Comparison of ENCODE assay signal across 13 cellular contexts in genomic region chr16:57591870-57592485, GRCh38. TPM values are rescaled to one million over a fixed set of nuclear protein-coding genes. Genes with fewer than 3 reads are reported as not detected.
DNase-seq lines count a peak whose midpoint lies in the region; ATAC-seq and TF ChIP-seq lines count a peak whose summit lies in the region.
"Had no signal": no experiment of that assay in that cellular context is flagged by ENCODE, and none has a peak within 500 bp of the region (broad histone marks: within the 10 kb centered on the region; RNA-seq: fewer than 3 reads in every experiment).

No MANE protein-coding gene starts in this region.

- POLR2A ChIA-PET in SK-N-SH (lab: Yijun Ruan, JAX) = interaction anchor here (0.6 kb wide), 1 partner anchor 9 kb away, joined by 4 read pairs; no protein-coding TSS in a partner anchor

- CTCF ChIA-PET in activated naive CD4-positive, alpha-beta T cell treated with anti-CD3 and anti-CD28 coated beads, Interleukin-2, amount 10 ng/mL, durations not matched to agents 7 days and 5 days (lab: Charles Lee) = interaction anchor here (0.7 to 8.0 kb wide), 12 partner anchors 9 to 165 kb away, joined by 3 to 133 read pairs (median 10); no protein-coding TSS in a partner anchor
- CTCF ChIA-PET in mammary epithelial cell (lab: Charles Lee; ENCODE audit: low non-redundant PET) (no interaction called here), SK-N-SH (lab: Yijun Ruan, JAX) (interaction anchor here (0.9 to 8.3 kb wide), 15 partner anchors 9 to 179 kb away, joined by 3 to 116 read pairs (median 7); partner anchors contain the start of gene ADGRG1)

- in situ Hi-C loops in mammary epithelial cell (cut with MboI; ENCODE audit: low sequenced_read_pairs in 2 of 2) = loop anchor here in 1 of 2 donors (5.0 to 25.0 kb wide), 4 partner anchors 55 to 420 kb away; partner anchors contain the start of genes USB1 and ZNF319

- no peaks in the 10 kb centered on the region for H3K27me3 ChIP-seq in vagina
- no peaks in the 10 kb centered on the region for H3K27me3 ChIP-seq in mammary epithelial cell (ENCODE audit: insufficient read depth, low read length)
- H3K27me3 ChIP-seq in SK-N-SH (ENCODE audit: insufficient read depth) = no peaks in the 10 kb centered on the region
- H3K27me3 ChIP-seq: pancreas had no signal

- peaks cover 55% of the 10 kb centered on the region for H3K4me1 Mint-ChIP-seq in activated naive CD4-positive, alpha-beta T cell treated with anti-CD3 and anti-CD28 coated beads, Interleukin-2, amount 10 ng/mL, durations not matched to agents 7 days and 5 days
- H3K4me1 Mint-ChIP-seq in T-helper 17 cell (peaks cover 27% of the 10 kb centered on the region), endothelial cell (ENCODE audit: unreplicated experiment) (peaks cover 9% of the 10 kb centered on the region)

- H4K20me1 ChIP-seq in mammary epithelial cell (ENCODE audit: insufficient read depth, low read length) (no peaks in the 10 kb centered on the region), SK-N-SH (ENCODE audit: insufficient read depth) (no peaks in the 10 kb centered on the region)

- TF ChIP-seq CTCF in endothelial cell (IDR thresholded peaks at IDR 0.05; ENCODE audit: unreplicated experiment) (no peak), vagina (IDR thresholded peaks at IDR 0.05) (no peak), mammary epithelial cell (conservative IDR thresholded peaks at IDR 0.05 in 1 of 2, IDR thresholded peaks at IDR 0.05 in 1 of 2; ENCODE audit: extremely low read depth in 1 of 2, insufficient read depth in 1 of 2, low read depth in 1 of 2, low read length in 2 of 2) (no peak), SK-N-SH (IDR thresholded peaks at IDR 0.05) (no peak)

- no peaks in the 10 kb centered on the region for H3K9me3 ChIP-seq in T-helper 17 cell (ENCODE audit: control insufficient read depth, low read length, poor library complexity, severe bottlenecking)
- no peaks in the 10 kb centered on the region for H3K9me3 ChIP-seq in vagina
- peaks cover 4% of the 10 kb centered on the region for H3K9me3 ChIP-seq in mammary epithelial cell (replicated peaks; ENCODE audit: insufficient read depth, low read length)
- H3K9me3 ChIP-seq in SK-N-SH = no peaks in the 10 kb centered on the region
- H3K9me3 ChIP-seq: pancreas had no signal

- H3F3A ChIP-seq in SK-N-SH (replicated peaks; ENCODE audit: insufficient read depth) = no peaks in the 10 kb centered on the region

- H3K4me3 Mint-ChIP-seq in activated naive CD4-positive, alpha-beta T cell treated with anti-CD3 and anti-CD28 coated beads, Interleukin-2, amount 10 ng/mL, durations not matched to agents 7 days and 5 days = peak overlapping the region; percentile 6
- H3K4me3 Mint-ChIP-seq in T-helper 17 cell = peak overlapping the region; percentile 74
- H3K4me3 Mint-ChIP-seq in endothelial cell (ENCODE audit: unreplicated experiment) = peak overlapping the region; percentile 1

- 74% methylated on average over 7 of the region's 7 CpGs for WGBS in mammary epithelial cell (ENCODE audit: low coverage, missing lambda C conversion rate)
- WGBS in SK-N-SH (ENCODE audit: low lambda C conversion rate) = 55% methylated on average over 7 of the region's 7 CpGs

- no peak for TF ChIP-seq RAD21 in SK-N-SH (IDR thresholded peaks at IDR 0.05; ENCODE audit: low read length)

- no peaks in the 10 kb centered on the region for H3K9me2 ChIP-seq in SK-N-SH

- H2AFZ ChIP-seq in mammary epithelial cell (ENCODE audit: low read depth, low read length) = no peak overlapping the region
- H2AFZ ChIP-seq in SK-N-SH (ENCODE audit: low read depth) = no peak overlapping the region

- H3K79me2 ChIP-seq in mammary epithelial cell (ENCODE audit: insufficient read depth, low read length) = no peaks in the 10 kb centered on the region
- H3K79me2 ChIP-seq in SK-N-SH (ENCODE audit: insufficient read depth) = no peaks in the 10 kb centered on the region

- H3K27me3 Mint-ChIP-seq in activated naive CD4-positive, alpha-beta T cell treated with anti-CD3 and anti-CD28 coated beads, Interleukin-2, amount 10 ng/mL, durations not matched to agents 7 days and 5 days = peaks cover 19% of the 10 kb centered on the region
- no peaks in the 10 kb centered on the region for H3K27me3 Mint-ChIP-seq in T-helper 17 cell
- H3K27me3 Mint-ChIP-seq in endothelial cell (ENCODE audit: unreplicated experiment) = peaks cover 3% of the 10 kb centered on the region

- H3K4me2 ChIP-seq in mammary epithelial cell (ENCODE audit: insufficient read depth, low read depth, low read length) = no peak overlapping the region
- H3K4me2 ChIP-seq in SK-N-SH = no peak overlapping the region

- TF ChIP-seq EP300 in SK-N-SH (IDR thresholded peaks at IDR 0.05; ENCODE audit: borderline replicate concordance in 1 of 2, low read depth in 1 of 2, low read length in 1 of 2) = no peak

- intact Hi-C loops in vagina (cut with DNase I) (loop anchor here (5.0 to 10.0 kb wide), 2 partner anchors 55 to 413 kb away; partner anchors contain the start of genes USB1 and ZNF319), mammary epithelial cell (cut with micrococcal nuclease) (loop anchor here (1.0 to 5.0 kb wide), 7 partner anchors 31 to 405 kb away; partner anchors contain the start of gene KATNB1)

- H3K36me3 ChIP-seq in vagina (no peaks in the 10 kb centered on the region), mammary epithelial cell (ENCODE audit: insufficient read depth, low read length) (no peaks in the 10 kb centered on the region), SK-N-SH (replicated peaks in 1 of 2; ENCODE audit: control insufficient read depth in 1 of 2, insufficient read depth in 2 of 2, low read length in 1 of 2) (no peaks in the 10 kb centered on the region)
- H3K36me3 ChIP-seq: esophagus muscularis mucosa, HAP-1, pancreas, WERI-Rb-1 had no signal

- no peak for ATAC-seq in T-helper 17 cell
- no peak for ATAC-seq in GM21526 (IDR thresholded peaks at IDR 0.05; ENCODE audit: low FRiP score, unreplicated experiment)

- peak overlapping the region; percentile 87 for H3K27ac Mint-ChIP-seq in activated naive CD4-positive, alpha-beta T cell treated with anti-CD3 and anti-CD28 coated beads, Interleukin-2, amount 10 ng/mL, durations not matched to agents 7 days and 5 days
- H3K27ac Mint-ChIP-seq in T-helper 17 cell (peak overlapping the region; percentile 14), endothelial cell (ENCODE audit: unreplicated experiment) (no peak overlapping the region)

- dilution Hi-C loops in mammary epithelial cell (cut with HindIII; ENCODE audit: low sequenced_read_pairs) = loop anchor here (5.0 kb wide), 1 partner anchor 50 kb away; no protein-coding TSS in a partner anchor

- H3K4me3 ChIP-seq in vagina = no peak overlapping the region
- H3K4me3 ChIP-seq in mammary epithelial cell (replicated peaks in 1 of 3; ENCODE audit: insufficient read depth in 1 of 3, low read depth in 2 of 3, low read length in 3 of 3) = no peak overlapping the region
- H3K4me3 ChIP-seq in SK-N-SH (ENCODE audit: low read depth in 2 of 2, low read length in 1 of 2) = no peak overlapping the region
- H3K4me3 ChIP-seq: esophagus muscularis mucosa, HAP-1, pancreas had no signal

- no TSS peak for BruUV-seq in mammary epithelial cell (replicated peaks; lab: Mats Ljungman, UMichigan)

- H3K4me1 ChIP-seq in vagina (peaks cover 10% of the 10 kb centered on the region), mammary epithelial cell (ENCODE audit: insufficient read depth, low read length) (peaks cover 19% of the 10 kb centered on the region), SK-N-SH (ENCODE audit: control insufficient read depth in 1 of 2, insufficient read depth in 2 of 2, low read depth in 1 of 2, low read length in 1 of 2) (peaks cover 0 to 13% of the 10 kb centered on the region in 2 experiments; a peak in 1 of 4 replicates)
- H3K4me1 ChIP-seq: pancreas had no signal

- H3K27ac ChIP-seq in vagina = no peak overlapping the region
- no peak overlapping the region for H3K27ac ChIP-seq in mammary epithelial cell (ENCODE audit: insufficient read depth, low read depth, low read length)
- no peak overlapping the region for H3K27ac ChIP-seq in SK-N-SH (ENCODE audit: low read depth in 2 of 2, low read length in 1 of 2)
- H3K27ac ChIP-seq: esophagus muscularis mucosa, pancreas, WERI-Rb-1 had no signal

- H3K9ac ChIP-seq in mammary epithelial cell (ENCODE audit: insufficient read depth, low read length) = no peak overlapping the region
- no peak overlapping the region for H3K9ac ChIP-seq in SK-N-SH

- H3K36me3 Mint-ChIP-seq in activated naive CD4-positive, alpha-beta T cell treated with anti-CD3 and anti-CD28 coated beads, Interleukin-2, amount 10 ng/mL, durations not matched to agents 7 days and 5 days = peaks cover 7% of the 10 kb centered on the region
- H3K36me3 Mint-ChIP-seq in T-helper 17 cell (ENCODE audit: low read depth) (no peaks in the 10 kb centered on the region), endothelial cell (ENCODE audit: low read depth, unreplicated experiment) (no peaks in the 10 kb centered on the region)

- DNase-seq in activated naive CD4-positive, alpha-beta T cell treated with anti-CD3 and anti-CD28 coated beads, Interleukin-2, amount 10 ng/mL, durations not matched to agents 7 days and 5 days = no peak
- DNase-seq in activated naive CD4-positive, alpha-beta T cell treated with Interleukin-2 at 50 U/mL for 16 hours = no peak
- DNase-seq in T-helper 17 cell (no peak), endothelial cell (ENCODE audit: low spot score) (no peak), vagina (ENCODE audit: extremely low spot score in 2 of 2) (peak; percentile 25 to 44), mammary epithelial cell (no peak), SK-N-SH (no peak)
- DNase-seq: cerebellar nuclear complex had no signal

- peaks cover 9% of the 10 kb centered on the region for H3K9me3 Mint-ChIP-seq in activated naive CD4-positive, alpha-beta T cell treated with anti-CD3 and anti-CD28 coated beads, Interleukin-2, amount 10 ng/mL, durations not matched to agents 7 days and 5 days
- H3K9me3 Mint-ChIP-seq in endothelial cell (ENCODE audit: unreplicated experiment) = no peaks in the 10 kb centered on the region

- no peak for TF ChIP-seq POLR2A in vagina (IDR thresholded peaks at IDR 0.05)

RNA-seq across cellular contexts. Expression of gene ADGRG1, which starts 36.5 kb away (rescaled TPM):
- total RNA-seq in T-helper 17 cell (1 to 10 TPM in 1 of 2 donors, under 1 TPM in 1; 0.65 to 1.3 TPM), endothelial cell (ENCODE audit: unreplicated experiment) (2.7 TPM), vagina (97.7 TPM), mammary epithelial cell (100 to 1,000 TPM; 195 to 196 TPM)
- polyA plus RNA-seq in mammary epithelial cell (125 TPM), SK-N-SH (2012; rRNA removed) (2.6 and 7.4 TPM in 2 replicates)
- polyA minus RNA-seq in mammary epithelial cell = 186 TPM
- polyA plus RNA-seq in SK-N-SH (2012; cell fraction: cytosol; rRNA removed) = 3.1 and 4.6 TPM in 2 replicates
- polyA plus RNA-seq in SK-N-SH (2012; cell fraction: nucleus; rRNA removed) = 8.1 and 10.9 TPM in 2 replicates

RNA-seq across cellular contexts. Expression of gene ADGRG5, which starts 49.5 kb away (rescaled TPM):
- total RNA-seq in T-helper 17 cell (1 to 10 TPM; 1.6 to 2.8 TPM), endothelial cell (ENCODE audit: unreplicated experiment) (0.28 TPM), vagina (2.2 TPM), mammary epithelial cell (not detected)
- polyA plus RNA-seq in mammary epithelial cell (not detected), SK-N-SH (2012; rRNA removed) (0.02 and 0.03 TPM in 2 replicates)
- polyA minus RNA-seq in mammary epithelial cell = not detected
- polyA plus RNA-seq in SK-N-SH (2012; cell fraction: cytosol; rRNA removed) = under 0.01 TPM in 2 replicates
- 0.04 and 0.05 TPM in 2 replicates for polyA plus RNA-seq in SK-N-SH (2012; cell fraction: nucleus; rRNA removed)

RNA-seq across cellular contexts. Expression of gene CCDC102A, which starts 55.6 kb away (rescaled TPM):
- 1 to 10 TPM; 3.1 to 4.9 TPM for total RNA-seq in T-helper 17 cell
- 14.6 TPM for total RNA-seq in endothelial cell (ENCODE audit: unreplicated experiment)
- 22.1 TPM for total RNA-seq in vagina
- 1 to 10 TPM; 4.4 to 6.8 TPM for total RNA-seq in mammary epithelial cell
- polyA plus RNA-seq in mammary epithelial cell = 4.2 TPM
- polyA minus RNA-seq in mammary epithelial cell = 15.3 TPM
- polyA plus RNA-seq in SK-N-SH (2012; rRNA removed) = 17.5 and 26.2 TPM in 2 replicates
- polyA plus RNA-seq in SK-N-SH (2012; cell fraction: cytosol; rRNA removed) = 13.1 and 17.1 TPM in 2 replicates
- polyA plus RNA-seq in SK-N-SH (2012; cell fraction: nucleus; rRNA removed) = 20.7 and 31.8 TPM in 2 replicates

Comparison
In these comparisons a context has a peak if more than half of its experiments do, and no peak if none do; other contexts are left out.
1. DNase-seq: peak in vagina (2 of 2); none in activated naive CD4-positive, alpha-beta T cell treated with anti-CD3 and anti-CD28 coated beads, Interleukin-2, amount 10 ng/mL, durations not matched to agents 7 days and 5 days (single experiment), activated naive CD4-positive, alpha-beta T cell treated with Interleukin-2 at 50 U/mL for 16 hours (single experiment), T-helper 17 cell (0 of 3), endothelial cell (single experiment), mammary epithelial cell (single experiment) and SK-N-SH (single experiment).
2. H3K4me3 Mint-ChIP-seq: peak in every context shown above with its lines; median percentile 74 in T-helper 17 cell; 6 in activated naive CD4-positive, alpha-beta T cell treated with anti-CD3 and anti-CD28 coated beads, Interleukin-2, amount 10 ng/mL, durations not matched to agents 7 days and 5 days; 1 in endothelial cell.
3. RNA of gene ADGRG1, which starts 36.5 kb away (total RNA-seq): 195 to 196 TPM in mammary epithelial cell and 97.7 TPM in vagina (single experiment); 2.7 TPM in endothelial cell (single experiment) and 0.65 to 1.3 TPM in T-helper 17 cell; every median in the first group is over 10 times any median in the second.